9 cellular contexts compared by ENCODE assay signal in the genomic region with DNA sequence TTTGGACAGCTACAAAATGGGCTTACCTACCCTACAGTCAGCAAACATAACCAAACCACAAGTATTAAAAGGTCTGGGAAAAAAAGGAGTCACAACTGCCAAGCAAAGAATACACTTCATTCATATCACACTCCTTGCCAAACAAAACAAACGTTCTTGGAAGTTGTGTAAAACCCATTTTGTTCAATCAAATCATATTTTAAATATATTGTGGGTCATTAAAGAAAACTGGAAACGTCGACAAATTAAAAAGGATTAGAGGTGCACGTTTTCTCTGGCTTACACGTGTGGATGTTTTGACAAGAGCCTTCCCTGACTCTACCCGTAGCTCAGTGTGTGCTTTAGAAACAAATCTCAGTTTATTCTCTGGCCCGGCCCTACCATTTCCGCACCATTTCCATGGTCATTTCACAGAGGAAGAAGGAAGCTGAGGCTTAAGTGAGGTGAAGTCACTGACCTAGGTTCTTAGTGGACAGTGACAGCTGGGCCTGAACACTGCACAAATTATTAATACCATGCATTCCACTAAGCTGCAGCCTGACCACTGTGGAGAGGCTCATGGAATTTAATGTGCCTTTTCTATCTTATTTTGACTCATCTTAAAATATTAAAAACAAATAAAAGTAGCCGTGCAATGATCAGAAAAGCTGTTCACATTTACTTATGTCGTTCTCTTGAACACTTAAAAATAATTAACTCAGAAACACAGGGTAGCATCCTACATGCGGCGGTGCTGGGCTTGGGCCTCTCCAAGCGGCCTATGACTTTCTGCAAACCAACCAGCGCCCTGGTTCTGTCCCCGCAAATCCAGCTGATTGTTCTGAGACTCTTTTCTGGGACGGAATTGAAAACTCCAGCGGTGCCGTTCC. TPM values are rescaled to one million over a fixed set of nuclear protein-coding genes. Genes with fewer than 3 reads are reported as not detected.
DNase-seq lines count a peak whose midpoint lies in the region; ATAC-seq and TF ChIP-seq lines count a peak whose summit lies in the region.
"Had no signal": no experiment of that assay in that cellular context is flagged by ENCODE, and none has a peak within 500 bp of the region (broad histone marks: within the 10 kb centered on the region; RNA-seq: fewer than 3 reads in every experiment).

No MANE protein-coding gene starts in this region.

- H3K27ac ChIP-seq in right lobe of liver (peak overlapping the region; percentile 30 to 60 (median 40)), thoracic aorta (peak overlapping the region; percentile 22 to 75)

- no peaks in the 10 kb centered on the region for H3K9me3 Mint-ChIP-seq in central memory CD8-positive, alpha-beta T cell

- peak overlapping the region; percentile 93 for H3K27ac Mint-ChIP-seq in central memory CD8-positive, alpha-beta T cell (ENCODE audit: low read depth)

- H3K4me1 Mint-ChIP-seq in central memory CD8-positive, alpha-beta T cell: no peaks in the 10 kb centered on the region

- intact Hi-C loops in right lobe of liver (cut with DNase I): no loop called here

- DNase-seq in D341Med (ENCODE audit: low spot score) (peak; percentile 27), MG63 (peak; percentile 52), right lobe of liver (no peak), thoracic aorta (ENCODE audit: low spot score) (no peak), GM20000 (ENCODE audit: low spot score) (no peak), NCI-H1048 (lab: John Stamatoyannopoulos, UW) (no peak)
- no peak for DNase-seq in central memory CD8-positive, alpha-beta T cell (ENCODE audit: low spot score in 2 of 2)

- peaks cover 10% of the 10 kb centered on the region for H3K36me3 Mint-ChIP-seq in central memory CD8-positive, alpha-beta T cell (ENCODE audit: insufficient read depth)

- no peak for TF ChIP-seq POLR2A in right lobe of liver (IDR thresholded peaks at IDR 0.05)

- H3K27me3 ChIP-seq in MG63 (no peaks in the 10 kb centered on the region), right lobe of liver (no peaks in the 10 kb centered on the region), thoracic aorta (replicated peaks; ENCODE audit: insufficient read depth) (no peaks in the 10 kb centered on the region)

- H3K4me3 Mint-ChIP-seq in central memory CD8-positive, alpha-beta T cell: peak overlapping the region; percentile 76

- no peaks in the 10 kb centered on the region for H3K27me3 Mint-ChIP-seq in central memory CD8-positive, alpha-beta T cell

- WGBS in right lobe of liver (ENCODE audit: insufficient coverage, low coverage, low lambda C conversion rate, missing lambda C conversion rate): 37% methylated on average over 18 of the region's 18 CpGs

- H3K36me3 ChIP-seq in MG63 (peaks cover 3% of the 10 kb centered on the region; the same call in 1 of the 2 replicates), right lobe of liver (no peaks in the 10 kb centered on the region), thoracic aorta (no peaks in the 10 kb centered on the region)

- peaks cover 0 to 11% (median 0%) of the 10 kb centered on the region in 4 donors for H3K4me1 ChIP-seq in right lobe of liver
- H3K4me1 ChIP-seq in thoracic aorta (ENCODE audit: control insufficient read depth in 1 of 2, low read depth in 2 of 2): peaks cover 17 to 23% of the 10 kb centered on the region in 2 donors

- ATAC-seq in central memory CD8-positive, alpha-beta T cell (replicated peaks; ENCODE audit: extremely low read depth, poor library complexity, severe bottlenecking): no peak
- ATAC-seq in right lobe of liver (peak; percentile 25 to 59 (median 35)), thoracic aorta (ENCODE audit: insufficient number of reproducible peaks, low FRiP score, low read depth) (peak; percentile 25), GM21526 (IDR thresholded peaks at IDR 0.05; ENCODE audit: low FRiP score, unreplicated experiment) (no peak)

- H3K9me3 ChIP-seq in MG63: no peaks in the 10 kb centered on the region
- H3K9me3 ChIP-seq in right lobe of liver: no peaks in the 10 kb centered on the region
- H3K9me3 ChIP-seq in thoracic aorta: no peaks in the 10 kb centered on the region

- H3K4me3 ChIP-seq in MG63 (peak overlapping the region; percentile 63), right lobe of liver (peak overlapping the region; percentile 75 to 84 (median 82)), thoracic aorta (peak overlapping the region; percentile 93)

- TF ChIP-seq CTCF in right lobe of liver (IDR thresholded peaks at IDR 0.05): no peak
- no peak for TF ChIP-seq CTCF in thoracic aorta (IDR thresholded peaks at IDR 0.05)
- TF ChIP-seq CTCF in GM20000 (IDR thresholded peaks at IDR 0.05; ENCODE audit: extremely low read depth, missing control alignments): no peak

RNA-seq across cellular contexts. Expression of gene CEP112, which starts 1.0 kb away (rescaled TPM):
- total RNA-seq in MG63 (2014; rRNA removed; shearing (Covaris generic); ENCODE audit: low replicate concordance): 0.59 and 6.3 TPM in 2 replicates
- total RNA-seq in right lobe of liver (1 to 10 TPM; 2.2 to 4.6 (median 3.9) TPM), thoracic aorta (10 to 100 TPM; 13.4 to 19.0 TPM)

RNA-seq across cellular contexts. Expression of gene APOH, which starts 38.2 kb away (rescaled TPM):
- total RNA-seq in MG63 (2014; rRNA removed; shearing (Covaris generic); ENCODE audit: low replicate concordance): not detected in 2 replicates
- total RNA-seq in right lobe of liver: 1,000 to 10,000 TPM; 3,186 to 7,027 (median 4,523) TPM
- total RNA-seq in thoracic aorta: not detected
- total RNA-seq: subcutaneous adipose tissue had no signal

Comparison
In these comparisons a context has a peak if more than half of its experiments do, and no peak if none do; other contexts are left out.
1. DNase-seq: peak in D341Med (single experiment) and MG63 (single experiment); none in central memory CD8-positive, alpha-beta T cell (0 of 2), right lobe of liver (0 of 3), thoracic aorta (single experiment), GM20000 (single experiment) and NCI-H1048 (single experiment).
2. ATAC-seq: peak in right lobe of liver (4 of 4) and thoracic aorta (single experiment); none in central memory CD8-positive, alpha-beta T cell (single experiment) and GM21526 (single experiment).
3. RNA of gene APOH, which starts 38.2 kb away (total RNA-seq): 3,186 to 7,027 TPM in right lobe of liver; not detected in MG63 and not detected in thoracic aorta; every median in the first group is over 1,000 times any median in the second.
4. Peak in every context shown above with its lines, with median percentiles within 50 percentile points of each other: H3K4me3 ChIP-seq.